10 cellular contexts compared by ENCODE assay signal in the genomic region with DNA sequence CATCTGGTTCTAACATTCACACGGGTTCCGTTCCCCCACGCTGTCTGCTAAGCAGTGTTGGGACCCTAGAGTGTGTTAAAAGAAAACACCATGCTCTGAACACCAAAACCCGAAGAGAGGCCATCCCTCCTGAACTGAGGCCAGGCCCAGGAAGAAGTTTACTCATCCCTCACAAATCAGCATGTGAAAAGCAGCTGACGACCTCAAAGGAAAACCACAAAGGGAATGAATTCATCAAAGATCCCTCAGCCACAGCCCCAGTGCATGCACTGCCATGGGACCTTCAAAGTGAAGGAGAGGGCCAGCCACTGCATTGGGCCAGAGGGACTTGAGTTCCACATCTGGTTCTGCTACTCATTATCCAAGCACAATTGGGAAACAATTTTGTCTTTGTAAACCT. TPM values are rescaled to one million over a fixed set of nuclear protein-coding genes. Genes with fewer than 3 reads are reported as not detected.
DNase-seq lines count a peak whose midpoint lies in the region; ATAC-seq and TF ChIP-seq lines count a peak whose summit lies in the region.
"Had no signal": no experiment of that assay in that cellular context is flagged by ENCODE, and none has a peak within 500 bp of the region (broad histone marks: within the 10 kb centered on the region; RNA-seq: fewer than 3 reads in every experiment).

No MANE protein-coding gene starts in this region.

- peaks cover 6% of the 10 kb centered on the region for H3K36me3 Mint-ChIP-seq in HFFc6 (ENCODE audit: low read depth)
- H3K36me3 Mint-ChIP-seq in activated T-helper 17 cell treated with anti-CD3 and anti-CD28 coated beads, Interleukin-2, amount 50 U/mL, for 72 hours (ENCODE audit: low read depth): no peaks in the 10 kb centered on the region
- H3K36me3 Mint-ChIP-seq: natural killer cell had no signal

- H3K27ac Mint-ChIP-seq in HFFc6: peak overlapping the region; percentile 74
- peak overlapping the region; percentile 31 for H3K27ac Mint-ChIP-seq in activated T-helper 17 cell treated with anti-CD3 and anti-CD28 coated beads, Interleukin-2, amount 50 U/mL, for 72 hours
- H3K27ac Mint-ChIP-seq: natural killer cell had no signal

- DNase-seq in COLO829 (ENCODE audit: low spot score) (peak; percentile 86), HFFc6 (peak; percentile 57), islet precursor cell (peak; percentile 70)
- no peak for DNase-seq in effector CD4-positive, alpha-beta T cell
- DNase-seq: GDM1, natural killer cell had no signal

- H3K27me3 Mint-ChIP-seq in HFFc6 (ENCODE audit: insufficient read depth): no peaks in the 10 kb centered on the region
- peaks cover 9% of the 10 kb centered on the region for H3K27me3 Mint-ChIP-seq in activated T-helper 17 cell treated with anti-CD3 and anti-CD28 coated beads, Interleukin-2, amount 50 U/mL, for 72 hours

- peaks cover 34% of the 10 kb centered on the region for H3K4me1 Mint-ChIP-seq in HFFc6 (ENCODE audit: low read depth)
- peaks cover 10% of the 10 kb centered on the region for H3K4me1 Mint-ChIP-seq in activated T-helper 17 cell treated with anti-CD3 and anti-CD28 coated beads, Interleukin-2, amount 50 U/mL, for 72 hours
- H3K4me1 Mint-ChIP-seq: natural killer cell had no signal

- ATAC-seq in activated T-helper 17 cell treated with anti-CD3 and anti-CD28 coated beads, Interleukin-2, amount 50 U/mL, for 72 hours (replicated peaks): peak; percentile 78
- ATAC-seq in GM21381 (IDR thresholded peaks at IDR 0.05; ENCODE audit: unreplicated experiment) (no peak), HG03457 (IDR thresholded peaks at IDR 0.05; ENCODE audit: unreplicated experiment) (no peak), GM18907 (IDR thresholded peaks at IDR 0.05; ENCODE audit: unreplicated experiment) (no peak)
- ATAC-seq: natural killer cell had no signal

- TF ChIP-seq CTCF in HFFc6 (IDR thresholded peaks at IDR 0.05): no peak

- H3K4me3 Mint-ChIP-seq in HFFc6: no peak overlapping the region
- no peak overlapping the region for H3K4me3 Mint-ChIP-seq in activated T-helper 17 cell treated with anti-CD3 and anti-CD28 coated beads, Interleukin-2, amount 50 U/mL, for 72 hours
- H3K4me3 Mint-ChIP-seq: natural killer cell had no signal

- peaks cover 6% of the 10 kb centered on the region for H3K9me3 Mint-ChIP-seq in HFFc6
- H3K9me3 Mint-ChIP-seq in activated T-helper 17 cell treated with anti-CD3 and anti-CD28 coated beads, Interleukin-2, amount 50 U/mL, for 72 hours: no peaks in the 10 kb centered on the region
- H3K9me3 Mint-ChIP-seq: natural killer cell had no signal

RNA-seq across cellular contexts. Expression of gene PSEN2, which starts 7.0 kb away (rescaled TPM):
- total RNA-seq in HFFc6 (2021; fragmentation: NEBNext Ultra II Directional; extraction: Animal tissue kit (Norgen Biotek cat#: 25700)): 10 to 100 TPM; 11.0 to 17.4 (median 13.4) TPM
- total RNA-seq in activated T-helper 17 cell treated with anti-CD3 and anti-CD28 coated beads, Interleukin-2, amount 50 U/mL, for 72 hours: 10 to 100 TPM in 1 of 2 donors, 1 to 10 TPM in 1; 8.2 to 11.0 TPM
